In genomic region chr4:70902577-70903281, GRCh38 we compare ENCODE assay signal across 1 cellular context.
TF ChIP-seq lines count a peak whose summit lies in the region.

No MANE protein-coding gene starts in this region.

TF ChIP-seq in liver, 16 proteins besides CTCF, POLR2A, EP300 and RAD21 (continued from another document):
- TF ChIP-seq FOXA2 (IDR thresholded peaks at IDR 0.05) = no peak
- no peak for TF ChIP-seq TAF1 (conservative IDR thresholded peaks at IDR 0.05)
- no peak for TF ChIP-seq SP1 (IDR thresholded peaks at IDR 0.05)
